Comparison of ENCODE assay signal across 11 cellular contexts in the genomic region with DNA sequence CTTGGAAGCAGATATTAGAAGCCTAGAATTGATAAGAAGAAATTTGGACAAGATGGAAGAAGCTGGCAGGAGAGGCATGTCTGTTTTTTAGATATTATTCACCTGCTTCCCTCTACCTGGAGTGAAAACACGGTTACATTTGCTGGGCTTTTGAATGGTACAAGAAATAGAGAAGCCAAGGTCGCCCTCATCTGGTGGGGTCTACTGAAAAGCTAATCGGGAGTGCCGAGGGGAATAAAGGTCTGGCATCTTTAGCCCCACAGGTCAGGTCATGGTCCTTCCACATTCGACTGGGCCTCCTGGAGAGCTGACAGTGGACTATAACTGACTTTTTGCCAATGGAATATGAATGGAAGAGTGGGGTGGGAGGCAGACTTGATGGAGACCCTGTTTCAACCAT. TPM values are rescaled to one million over a fixed set of nuclear protein-coding genes. Genes with fewer than 3 reads are reported as not detected.
DNase-seq lines count a peak whose midpoint lies in the region; ATAC-seq and TF ChIP-seq lines count a peak whose summit lies in the region.
"Had no signal": no experiment of that assay in that cellular context is flagged by ENCODE, and none has a peak within 500 bp of the region (broad histone marks: within the 10 kb centered on the region; RNA-seq: fewer than 3 reads in every experiment).

No MANE protein-coding gene starts in this region.

- ATAC-seq in activated CD4-positive, alpha-beta T cell treated with anti-CD3 and anti-CD28 coated beads for 36 hours: peak; percentile 70
- no peak for ATAC-seq in GM21576 (IDR thresholded peaks at IDR 0.05; ENCODE audit: unreplicated experiment)

- no peak overlapping the region for H3K9ac ChIP-seq in Karpas-422 (ENCODE audit: low read length)

- no peaks in the 10 kb centered on the region for H3K27me3 Mint-ChIP-seq in activated CD4-positive, alpha-beta T cell treated with anti-CD3 and anti-CD28 coated beads for 36 hours
- peaks cover 7% of the 10 kb centered on the region for H3K27me3 Mint-ChIP-seq in activated T-helper 1 cell treated with anti-CD3 and anti-CD28 coated beads, Interleukin-12 subunit alpha, Interleukin-12 subunit beta, Interleukin-2, Interleukin-4 antibody, amounts not matched to agents 30 ng/mL and 10 ng/mL and 1 ng/mL, durations not matched to agents 14 hours and 24 hours and 36 hours (ENCODE audit: insufficient read depth)
- H3K27me3 Mint-ChIP-seq: CD8-positive, alpha-beta memory T cell had no signal

- no peaks in the 10 kb centered on the region for H3K9me3 Mint-ChIP-seq in activated CD4-positive, alpha-beta T cell treated with anti-CD3 and anti-CD28 coated beads for 36 hours (ENCODE audit: low read depth)
- H3K9me3 Mint-ChIP-seq in activated T-helper 1 cell treated with anti-CD3 and anti-CD28 coated beads, Interleukin-12 subunit alpha, Interleukin-12 subunit beta, Interleukin-2, Interleukin-4 antibody, amounts not matched to agents 30 ng/mL and 10 ng/mL and 1 ng/mL, durations not matched to agents 14 hours and 24 hours and 36 hours: no peaks in the 10 kb centered on the region
- H3K9me3 Mint-ChIP-seq: CD8-positive, alpha-beta memory T cell had no signal

- H3K4me3 ChIP-seq in Karpas-422 (ENCODE audit: low read length) (no peak overlapping the region), choroid plexus epithelial cell (ENCODE audit: low read depth, low read length) (no peak overlapping the region)
- H3K4me3 ChIP-seq: coronary artery, smooth muscle cell had no signal

- no peaks in the 10 kb centered on the region for H3K9me3 ChIP-seq in Karpas-422 (ENCODE audit: low read length)

- H3K27ac Mint-ChIP-seq in activated CD4-positive, alpha-beta T cell treated with anti-CD3 and anti-CD28 coated beads for 36 hours: no peak overlapping the region
- no peak overlapping the region for H3K27ac Mint-ChIP-seq in activated T-helper 1 cell treated with anti-CD3 and anti-CD28 coated beads, Interleukin-12 subunit alpha, Interleukin-12 subunit beta, Interleukin-2, Interleukin-4 antibody, amounts not matched to agents 30 ng/mL and 10 ng/mL and 1 ng/mL, durations not matched to agents 14 hours and 24 hours and 36 hours

- CTCF ChIA-PET in activated CD4-positive, alpha-beta T cell treated with anti-CD3 and anti-CD28 coated beads for 36 hours (lab: Charles Lee): interaction anchor here (0.5 to 0.9 kb wide), 4 partner anchors 56 to 306 kb away, joined by 3 to 5 read pairs (median 3); no protein-coding TSS in a partner anchor

- peak; percentile 35 for TF ChIP-seq CTCF in choroid plexus epithelial cell (conservative IDR thresholded peaks at IDR 0.05; ENCODE audit: low read depth, low read length)

- intact Hi-C loops in activated CD4-positive, alpha-beta T cell treated with anti-CD3 and anti-CD28 coated beads for 36 hours (cut with DNase I, micrococcal nuclease): no loop called here
- intact Hi-C loops in activated T-helper 1 cell treated with anti-CD3 and anti-CD28 coated beads, Interleukin-12 subunit alpha, Interleukin-12 subunit beta, Interleukin-2, Interleukin-4 antibody, amounts not matched to agents 30 ng/mL and 10 ng/mL and 1 ng/mL, durations not matched to agents 14 hours and 24 hours and 36 hours (cut with micrococcal nuclease): no loop called here

- H3K36me3 Mint-ChIP-seq in activated CD4-positive, alpha-beta T cell treated with anti-CD3 and anti-CD28 coated beads for 36 hours (ENCODE audit: low read depth): no peaks in the 10 kb centered on the region
- no peaks in the 10 kb centered on the region for H3K36me3 Mint-ChIP-seq in activated T-helper 1 cell treated with anti-CD3 and anti-CD28 coated beads, Interleukin-12 subunit alpha, Interleukin-12 subunit beta, Interleukin-2, Interleukin-4 antibody, amounts not matched to agents 30 ng/mL and 10 ng/mL and 1 ng/mL, durations not matched to agents 14 hours and 24 hours and 36 hours (ENCODE audit: low read depth)
- H3K36me3 Mint-ChIP-seq: CD8-positive, alpha-beta memory T cell had no signal

- no peaks in the 10 kb centered on the region for H3K4me1 Mint-ChIP-seq in activated CD4-positive, alpha-beta T cell treated with anti-CD3 and anti-CD28 coated beads for 36 hours
- H3K4me1 Mint-ChIP-seq in activated T-helper 1 cell treated with anti-CD3 and anti-CD28 coated beads, Interleukin-12 subunit alpha, Interleukin-12 subunit beta, Interleukin-2, Interleukin-4 antibody, amounts not matched to agents 30 ng/mL and 10 ng/mL and 1 ng/mL, durations not matched to agents 14 hours and 24 hours and 36 hours (ENCODE audit: low read depth): no peaks in the 10 kb centered on the region
- H3K4me1 Mint-ChIP-seq: CD8-positive, alpha-beta memory T cell had no signal

- no peaks in the 10 kb centered on the region for H3K36me3 ChIP-seq in Karpas-422 (ENCODE audit: insufficient read depth, low read length)

- H3K4me2 ChIP-seq in Karpas-422 (ENCODE audit: low read depth, low read length, poor library complexity, severe bottlenecking): no peak overlapping the region
- H3K4me2 ChIP-seq: smooth muscle cell had no signal

- H3K27me3 ChIP-seq in Karpas-422 (ENCODE audit: low read length): no peaks in the 10 kb centered on the region

- POLR2A ChIA-PET in activated CD4-positive, alpha-beta T cell treated with anti-CD3 and anti-CD28 coated beads for 36 hours (lab: Charles Lee): no interaction called here

- no peaks in the 10 kb centered on the region for H3K4me1 ChIP-seq in Karpas-422 (ENCODE audit: low read length)

- no peak overlapping the region for H2AFZ ChIP-seq in Karpas-422 (ENCODE audit: low read length)

- H4K20me1 ChIP-seq in Karpas-422 (ENCODE audit: insufficient read depth, low read depth, low read length): no peaks in the 10 kb centered on the region

- no peaks in the 10 kb centered on the region for H3K79me2 ChIP-seq in Karpas-422 (ENCODE audit: low read length)

- no peaks in the 10 kb centered on the region for H3K9me2 ChIP-seq in Karpas-422 (replicated peaks; ENCODE audit: insufficient read depth, low read length)

- no peak overlapping the region for H3K4me3 Mint-ChIP-seq in activated CD4-positive, alpha-beta T cell treated with anti-CD3 and anti-CD28 coated beads for 36 hours
- no peak overlapping the region for H3K4me3 Mint-ChIP-seq in activated T-helper 1 cell treated with anti-CD3 and anti-CD28 coated beads, Interleukin-12 subunit alpha, Interleukin-12 subunit beta, Interleukin-2, Interleukin-4 antibody, amounts not matched to agents 30 ng/mL and 10 ng/mL and 1 ng/mL, durations not matched to agents 14 hours and 24 hours and 36 hours
- H3K4me3 Mint-ChIP-seq: CD8-positive, alpha-beta memory T cell had no signal

- no peak overlapping the region for H3K27ac ChIP-seq in Karpas-422 (ENCODE audit: low read length)
- H3K27ac ChIP-seq: coronary artery had no signal

- peak; percentile 60 for DNase-seq in activated CD4-positive, alpha-beta T cell treated with anti-CD3 and anti-CD28 coated beads for 36 hours
- DNase-seq in activated CD4-positive, alpha-beta T cell treated with anti-CD3 and anti-CD28 coated beads for 1 hour: no peak
- DNase-seq in Karpas-422 (peak; percentile 61), choroid plexus epithelial cell (ENCODE audit: low read depth) (no peak), AG08396 (ENCODE audit: low spot score) (no peak)
- peak; percentile 10 for DNase-seq in stimulated activated CD4-positive, alpha-beta T cell treated with anti-CD3 and anti-CD28 coated beads, Interleukin-2, amount 100 ng/mL, for 4 hours (ENCODE audit: low read depth)
- DNase-seq in activated T-helper 1 cell treated with anti-CD3 and anti-CD28 coated beads, Interleukin-12 subunit alpha, Interleukin-12 subunit beta, Interleukin-2, Interleukin-4 antibody, amounts not matched to agents 30 ng/mL and 10 ng/mL and 1 ng/mL, durations not matched to agents 14 hours and 24 hours and 36 hours (ENCODE audit: low spot score): no peak

RNA-seq across cellular contexts. Expression of a gene that starts 4.6 kb away (rescaled TPM):
- total RNA-seq in activated CD4-positive, alpha-beta T cell treated with anti-CD3 and anti-CD28 coated beads for 36 hours: 1 to 10 TPM in 1 of 2 experiments, under 1 TPM in 1; 0.96 to 1.5 TPM
- not detected in 2 replicates for total RNA-seq in Karpas-422 (2014; rRNA removed; shearing (Covaris generic); ENCODE audit: low replicate concordance)
- total RNA-seq in activated T-helper 1 cell treated with anti-CD3 and anti-CD28 coated beads, Interleukin-12 subunit alpha, Interleukin-12 subunit beta, Interleukin-2, Interleukin-4 antibody, amounts not matched to agents 30 ng/mL and 10 ng/mL and 1 ng/mL, durations not matched to agents 14 hours and 24 hours and 36 hours: 0.88 and 1.6 TPM in 2 replicates
- total RNA-seq: smooth muscle cell had no signal

RNA-seq across cellular contexts. Expression of a gene that starts 21.1 kb away (rescaled TPM):
- 1 to 10 TPM; 1.9 to 2.4 TPM for total RNA-seq in activated CD4-positive, alpha-beta T cell treated with anti-CD3 and anti-CD28 coated beads for 36 hours
- total RNA-seq in Karpas-422 (2014; rRNA removed; shearing (Covaris generic); ENCODE audit: low replicate concordance): 13.3 and 26.3 TPM in 2 replicates
- 4.6 and 5.1 TPM in 2 replicates for total RNA-seq in activated T-helper 1 cell treated with anti-CD3 and anti-CD28 coated beads, Interleukin-12 subunit alpha, Interleukin-12 subunit beta, Interleukin-2, Interleukin-4 antibody, amounts not matched to agents 30 ng/mL and 10 ng/mL and 1 ng/mL, durations not matched to agents 14 hours and 24 hours and 36 hours

RNA-seq across cellular contexts. Expression of a gene that starts 23.0 kb away (rescaled TPM):
- total RNA-seq in activated CD4-positive, alpha-beta T cell treated with anti-CD3 and anti-CD28 coated beads for 36 hours: under 1 TPM; 0.69 to 0.96 TPM
- 0.22 TPM in 1 of 2 replicates, not detected in the other for total RNA-seq in Karpas-422 (2014; rRNA removed; shearing (Covaris generic); ENCODE audit: low replicate concordance)
- total RNA-seq in activated T-helper 1 cell treated with anti-CD3 and anti-CD28 coated beads, Interleukin-12 subunit alpha, Interleukin-12 subunit beta, Interleukin-2, Interleukin-4 antibody, amounts not matched to agents 30 ng/mL and 10 ng/mL and 1 ng/mL, durations not matched to agents 14 hours and 24 hours and 36 hours: 0.21 TPM in 1 of 2 replicates, not detected in the other
- total RNA-seq: smooth muscle cell had no signal

RNA-seq across cellular contexts. Expression of a gene that starts 25.4 kb away (rescaled TPM):
- total RNA-seq in activated CD4-positive, alpha-beta T cell treated with anti-CD3 and anti-CD28 coated beads for 36 hours: 10 to 100 TPM; 50.1 to 60.4 TPM
- total RNA-seq in Karpas-422 (2014; rRNA removed; shearing (Covaris generic); ENCODE audit: low replicate concordance): 40.0 and 79.0 TPM in 2 replicates
- total RNA-seq in activated T-helper 1 cell treated with anti-CD3 and anti-CD28 coated beads, Interleukin-12 subunit alpha, Interleukin-12 subunit beta, Interleukin-2, Interleukin-4 antibody, amounts not matched to agents 30 ng/mL and 10 ng/mL and 1 ng/mL, durations not matched to agents 14 hours and 24 hours and 36 hours: 75.9 and 80.4 TPM in 2 replicates

RNA-seq across cellular contexts. Expression of a gene that starts 35.8 kb away (rescaled TPM):
- 10 to 100 TPM; 74.3 to 95.1 TPM for total RNA-seq in activated CD4-positive, alpha-beta T cell treated with anti-CD3 and anti-CD28 coated beads for 36 hours
- 56.3 and 146 TPM in 2 replicates for total RNA-seq in Karpas-422 (2014; rRNA removed; shearing (Covaris generic); ENCODE audit: low replicate concordance)
- total RNA-seq in activated T-helper 1 cell treated with anti-CD3 and anti-CD28 coated beads, Interleukin-12 subunit alpha, Interleukin-12 subunit beta, Interleukin-2, Interleukin-4 antibody, amounts not matched to agents 30 ng/mL and 10 ng/mL and 1 ng/mL, durations not matched to agents 14 hours and 24 hours and 36 hours: 92.3 and 97.7 TPM in 2 replicates

Comparison
In these comparisons a context has a peak if more than half of its experiments do, and no peak if none do; other contexts are left out.
1. DNase-seq: peak in activated CD4-positive, alpha-beta T cell treated with anti-CD3 and anti-CD28 coated beads for 36 hours (single experiment), Karpas-422 (single experiment) and stimulated activated CD4-positive, alpha-beta T cell treated with anti-CD3 and anti-CD28 coated beads, Interleukin-2, amount 100 ng/mL, for 4 hours (single experiment); none in activated CD4-positive, alpha-beta T cell treated with anti-CD3 and anti-CD28 coated beads for 1 hour (single experiment), choroid plexus epithelial cell (single experiment), activated T-helper 1 cell treated with anti-CD3 and anti-CD28 coated beads, Interleukin-12 subunit alpha, Interleukin-12 subunit beta, Interleukin-2, Interleukin-4 antibody, amounts not matched to agents 30 ng/mL and 10 ng/mL and 1 ng/mL, durations not matched to agents 14 hours and 24 hours and 36 hours (single experiment) and AG08396 (single experiment).